1 cellular context compared by ENCODE assay signal in genomic region chr1:12433323-12434053, GRCh38.
TF ChIP-seq lines count a peak whose summit lies in the region.

No MANE protein-coding gene starts in this region.

TF ChIP-seq in HEK293, 187 proteins besides CTCF, POLR2A, EP300 and RAD21 (continued from another document and continues in another):
- TF ChIP-seq BCL6B (tag by site-specific recombination; IDR thresholded peaks at IDR 0.05): no peak
- no peak for TF ChIP-seq ZNF112 (tag by site-specific recombination; IDR thresholded peaks at IDR 0.05)
- peak; percentile 80 for TF ChIP-seq ZXDB (tag by site-specific recombination; IDR thresholded peaks at IDR 0.05)
- TF ChIP-seq ZNF221 (tag by site-specific recombination; IDR thresholded peaks at IDR 0.05; ENCODE audit: borderline replicate concordance): no peak
- no peak for TF ChIP-seq ZNF169 (tag by site-specific recombination; IDR thresholded peaks at IDR 0.05)
- TF ChIP-seq FEZF1 (tag by site-specific recombination; IDR thresholded peaks at IDR 0.05): peak; percentile 68
- TF ChIP-seq ZNF776 (tag by site-specific recombination; IDR thresholded peaks at IDR 0.05; ENCODE audit: borderline replicate concordance): no peak
- no peak for TF ChIP-seq ZNF19 (tag by site-specific recombination; IDR thresholded peaks at IDR 0.05; ENCODE audit: low read depth)
- no peak for TF ChIP-seq ZNF311 (tag by site-specific recombination; IDR thresholded peaks at IDR 0.05; ENCODE audit: borderline replicate concordance)
- no peak for TF ChIP-seq ZNF621 (tag by site-specific recombination; IDR thresholded peaks at IDR 0.05)
- TF ChIP-seq ZNF2 (tag by site-specific recombination; IDR thresholded peaks at IDR 0.05): peak; percentile 70
- peak; percentile 52; the same call in 1 of the 2 replicates for TF ChIP-seq ZNF629 (tag by site-specific recombination; IDR thresholded peaks at IDR 0.05)
- no peak; the same call in 1 of the 2 replicates for TF ChIP-seq ZNF24 (tag by site-specific recombination; IDR thresholded peaks at IDR 0.05)
- no peak for TF ChIP-seq REPIN1 (tag by site-specific recombination; IDR thresholded peaks at IDR 0.05; ENCODE audit: low read depth)
- TF ChIP-seq ZSCAN23 (tag by site-specific recombination; IDR thresholded peaks at IDR 0.05): no peak
- TF ChIP-seq MYNN (tag by site-specific recombination; IDR thresholded peaks at IDR 0.05; ENCODE audit: borderline replicate concordance): peak; percentile 72
- 0 out of 2 replicates have a peak, but pooled peaks have one; percentile 61 for TF ChIP-seq ZNF701 (tag by site-specific recombination; IDR thresholded peaks at IDR 0.05)
- peak; percentile 52; the same call in 1 of the 2 replicates for TF ChIP-seq ZNF324 (tag by site-specific recombination; IDR thresholded peaks at IDR 0.05)
- TF ChIP-seq SETDB1 (IDR thresholded peaks at IDR 0.05; ENCODE audit: insufficient read length, low read length): no peak
- TF ChIP-seq ZNF558 (tag by site-specific recombination; IDR thresholded peaks at IDR 0.05): no peak
- TF ChIP-seq ZNF155 (tag by site-specific recombination; IDR thresholded peaks at IDR 0.05): no peak
- TF ChIP-seq, protein P1, sequence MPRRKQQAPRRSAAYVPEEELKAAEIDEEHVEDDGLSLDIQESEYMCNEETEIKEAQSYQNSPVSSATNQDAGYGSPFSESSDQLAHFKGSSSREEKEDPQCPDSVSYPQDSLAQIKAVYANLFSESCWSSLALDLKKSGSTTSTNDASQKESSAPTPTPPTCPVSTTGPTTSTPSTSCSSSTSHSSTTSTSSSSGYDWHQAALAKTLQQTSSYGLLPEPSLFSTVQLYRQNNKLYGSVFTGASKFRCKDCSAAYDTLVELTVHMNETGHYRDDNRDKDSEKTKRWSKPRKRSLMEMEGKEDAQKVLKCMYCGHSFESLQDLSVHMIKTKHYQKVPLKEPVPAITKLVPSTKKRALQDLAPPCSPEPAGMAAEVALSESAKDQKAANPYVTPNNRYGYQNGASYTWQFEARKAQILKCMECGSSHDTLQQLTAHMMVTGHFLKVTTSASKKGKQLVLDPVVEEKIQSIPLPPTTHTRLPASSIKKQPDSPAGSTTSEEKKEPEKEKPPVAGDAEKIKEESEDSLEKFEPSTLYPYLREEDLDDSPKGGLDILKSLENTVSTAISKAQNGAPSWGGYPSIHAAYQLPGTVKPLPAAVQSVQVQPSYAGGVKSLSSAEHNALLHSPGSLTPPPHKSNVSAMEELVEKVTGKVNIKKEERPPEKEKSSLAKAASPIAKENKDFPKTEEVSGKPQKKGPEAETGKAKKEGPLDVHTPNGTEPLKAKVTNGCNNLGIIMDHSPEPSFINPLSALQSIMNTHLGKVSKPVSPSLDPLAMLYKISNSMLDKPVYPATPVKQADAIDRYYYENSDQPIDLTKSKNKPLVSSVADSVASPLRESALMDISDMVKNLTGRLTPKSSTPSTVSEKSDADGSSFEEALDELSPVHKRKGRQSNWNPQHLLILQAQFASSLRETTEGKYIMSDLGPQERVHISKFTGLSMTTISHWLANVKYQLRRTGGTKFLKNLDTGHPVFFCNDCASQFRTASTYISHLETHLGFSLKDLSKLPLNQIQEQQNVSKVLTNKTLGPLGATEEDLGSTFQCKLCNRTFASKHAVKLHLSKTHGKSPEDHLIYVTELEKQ (tag by site-specific recombination; IDR thresholded peaks at IDR 0.05; ENCODE audit: borderline replicate concordance): peak; percentile 48; the same call in 1 of the 2 replicates
- TF ChIP-seq ZFHX2 (tag by site-specific recombination; conservative IDR thresholded peaks at IDR 0.05): peak; percentile 96
- TF ChIP-seq OSR2 (tag by site-specific recombination; IDR thresholded peaks at IDR 0.05): peak; percentile 11
- no peak for TF ChIP-seq ZNF654 (tag by site-specific recombination; IDR thresholded peaks at IDR 0.05; ENCODE audit: low read depth)
- no peak for TF ChIP-seq ZNF837 (tag by site-specific recombination; IDR thresholded peaks at IDR 0.05)
- no peak for TF ChIP-seq ZNF785 (tag by site-specific recombination; IDR thresholded peaks at IDR 0.05)
- no peak for TF ChIP-seq ZNF510 (tag by site-specific recombination; IDR thresholded peaks at IDR 0.05; ENCODE audit: insufficient replicate concordance)
- no peak; the same call in 1 of the 2 replicates for TF ChIP-seq YY1 (tag by site-specific recombination; IDR thresholded peaks at IDR 0.05)
- TF ChIP-seq ZFP37 (tag by site-specific recombination; IDR thresholded peaks at IDR 0.05): no peak
- TF ChIP-seq, protein P2, sequence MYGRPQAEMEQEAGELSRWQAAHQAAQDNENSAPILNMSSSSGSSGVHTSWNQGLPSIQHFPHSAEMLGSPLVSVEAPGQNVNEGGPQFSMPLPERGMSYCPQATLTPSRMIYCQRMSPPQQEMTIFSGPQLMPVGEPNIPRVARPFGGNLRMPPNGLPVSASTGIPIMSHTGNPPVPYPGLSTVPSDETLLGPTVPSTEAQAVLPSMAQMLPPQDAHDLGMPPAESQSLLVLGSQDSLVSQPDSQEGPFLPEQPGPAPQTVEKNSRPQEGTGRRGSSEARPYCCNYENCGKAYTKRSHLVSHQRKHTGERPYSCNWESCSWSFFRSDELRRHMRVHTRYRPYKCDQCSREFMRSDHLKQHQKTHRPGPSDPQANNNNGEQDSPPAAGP (tag by site-specific recombination; IDR thresholded peaks at IDR 0.05): no peak
- peak; percentile 72 for TF ChIP-seq IKZF3 (tag by site-specific recombination; IDR thresholded peaks at IDR 0.05)
- TF ChIP-seq ZBTB48 (tag by site-specific recombination; IDR thresholded peaks at IDR 0.05): 0 out of 2 replicates have a peak, but pooled peaks have one; percentile 64
- no peak for TF ChIP-seq ZNF132 (tag by site-specific recombination; IDR thresholded peaks at IDR 0.05; ENCODE audit: borderline replicate concordance)
- TF ChIP-seq ZNF600 (tag by site-specific recombination; IDR thresholded peaks at IDR 0.05): peak; percentile 13; the same call in 1 of the 2 replicates
- no peak for TF ChIP-seq ZNF292 (tag by site-specific recombination; IDR thresholded peaks at IDR 0.05; ENCODE audit: borderline replicate concordance, low read depth)
- TF ChIP-seq, protein P3, sequence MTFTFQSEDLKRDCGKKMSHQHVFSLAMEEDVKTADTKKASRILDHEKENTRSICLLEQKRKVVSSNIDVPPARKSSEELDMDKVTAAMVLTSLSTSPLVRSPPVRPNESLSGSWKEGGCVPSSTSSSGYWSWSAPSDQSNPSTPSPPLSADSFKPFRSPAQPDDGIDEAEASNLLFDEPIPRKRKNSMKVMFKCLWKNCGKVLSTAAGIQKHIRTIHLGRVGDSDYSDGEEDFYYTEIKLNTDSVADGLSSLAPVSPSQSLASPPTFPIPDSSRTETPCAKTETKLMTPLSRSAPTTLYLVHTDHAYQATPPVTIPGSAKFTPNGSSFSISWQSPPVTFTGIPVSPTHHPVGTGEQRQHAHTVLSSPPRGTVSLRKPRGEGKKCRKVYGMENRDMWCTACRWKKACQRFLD (tag by site-specific recombination; IDR thresholded peaks at IDR 0.05): no peak
- TF ChIP-seq, protein P4, sequence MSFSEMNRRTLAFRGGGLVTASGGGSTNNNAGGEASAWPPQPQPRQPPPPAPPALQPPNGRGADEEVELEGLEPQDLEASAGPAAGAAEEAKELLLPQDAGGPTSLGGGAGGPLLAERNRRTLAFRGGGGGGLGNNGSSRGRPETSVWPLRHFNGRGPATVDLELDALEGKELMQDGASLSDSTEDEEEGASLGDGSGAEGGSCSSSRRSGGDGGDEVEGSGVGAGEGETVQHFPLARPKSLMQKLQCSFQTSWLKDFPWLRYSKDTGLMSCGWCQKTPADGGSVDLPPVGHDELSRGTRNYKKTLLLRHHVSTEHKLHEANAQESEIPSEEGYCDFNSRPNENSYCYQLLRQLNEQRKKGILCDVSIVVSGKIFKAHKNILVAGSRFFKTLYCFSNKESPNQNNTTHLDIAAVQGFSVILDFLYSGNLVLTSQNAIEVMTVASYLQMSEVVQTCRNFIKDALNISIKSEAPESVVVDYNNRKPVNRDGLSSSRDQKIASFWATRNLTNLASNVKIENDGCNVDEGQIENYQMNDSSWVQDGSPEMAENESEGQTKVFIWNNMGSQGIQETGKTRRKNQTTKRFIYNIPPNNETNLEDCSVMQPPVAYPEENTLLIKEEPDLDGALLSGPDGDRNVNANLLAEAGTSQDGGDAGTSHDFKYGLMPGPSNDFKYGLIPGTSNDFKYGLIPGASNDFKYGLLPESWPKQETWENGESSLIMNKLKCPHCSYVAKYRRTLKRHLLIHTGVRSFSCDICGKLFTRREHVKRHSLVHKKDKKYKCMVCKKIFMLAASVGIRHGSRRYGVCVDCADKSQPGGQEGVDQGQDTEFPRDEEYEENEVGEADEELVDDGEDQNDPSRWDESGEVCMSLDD (tag by site-specific recombination; IDR thresholded peaks at IDR 0.05): no peak
- no peak for TF ChIP-seq ZBTB44 (tag by site-specific recombination; IDR thresholded peaks at IDR 0.05)
- TF ChIP-seq, protein P5, sequence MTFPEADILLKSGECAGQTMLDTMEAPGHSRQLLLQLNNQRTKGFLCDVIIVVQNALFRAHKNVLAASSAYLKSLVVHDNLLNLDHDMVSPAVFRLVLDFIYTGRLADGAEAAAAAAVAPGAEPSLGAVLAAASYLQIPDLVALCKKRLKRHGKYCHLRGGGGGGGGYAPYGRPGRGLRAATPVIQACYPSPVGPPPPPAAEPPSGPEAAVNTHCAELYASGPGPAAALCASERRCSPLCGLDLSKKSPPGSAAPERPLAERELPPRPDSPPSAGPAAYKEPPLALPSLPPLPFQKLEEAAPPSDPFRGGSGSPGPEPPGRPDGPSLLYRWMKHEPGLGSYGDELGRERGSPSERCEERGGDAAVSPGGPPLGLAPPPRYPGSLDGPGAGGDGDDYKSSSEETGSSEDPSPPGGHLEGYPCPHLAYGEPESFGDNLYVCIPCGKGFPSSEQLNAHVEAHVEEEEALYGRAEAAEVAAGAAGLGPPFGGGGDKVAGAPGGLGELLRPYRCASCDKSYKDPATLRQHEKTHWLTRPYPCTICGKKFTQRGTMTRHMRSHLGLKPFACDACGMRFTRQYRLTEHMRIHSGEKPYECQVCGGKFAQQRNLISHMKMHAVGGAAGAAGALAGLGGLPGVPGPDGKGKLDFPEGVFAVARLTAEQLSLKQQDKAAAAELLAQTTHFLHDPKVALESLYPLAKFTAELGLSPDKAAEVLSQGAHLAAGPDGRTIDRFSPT (tag by site-specific recombination; IDR thresholded peaks at IDR 0.05): peak; percentile 41
- TF ChIP-seq ZBTB8A (tag by site-specific recombination; IDR thresholded peaks at IDR 0.05): peak; percentile 53
- peak; percentile 92; the same call in 1 of the 2 replicates for TF ChIP-seq ZSCAN5A (tag by site-specific recombination; IDR thresholded peaks at IDR 0.05)
- TF ChIP-seq, protein P6, sequence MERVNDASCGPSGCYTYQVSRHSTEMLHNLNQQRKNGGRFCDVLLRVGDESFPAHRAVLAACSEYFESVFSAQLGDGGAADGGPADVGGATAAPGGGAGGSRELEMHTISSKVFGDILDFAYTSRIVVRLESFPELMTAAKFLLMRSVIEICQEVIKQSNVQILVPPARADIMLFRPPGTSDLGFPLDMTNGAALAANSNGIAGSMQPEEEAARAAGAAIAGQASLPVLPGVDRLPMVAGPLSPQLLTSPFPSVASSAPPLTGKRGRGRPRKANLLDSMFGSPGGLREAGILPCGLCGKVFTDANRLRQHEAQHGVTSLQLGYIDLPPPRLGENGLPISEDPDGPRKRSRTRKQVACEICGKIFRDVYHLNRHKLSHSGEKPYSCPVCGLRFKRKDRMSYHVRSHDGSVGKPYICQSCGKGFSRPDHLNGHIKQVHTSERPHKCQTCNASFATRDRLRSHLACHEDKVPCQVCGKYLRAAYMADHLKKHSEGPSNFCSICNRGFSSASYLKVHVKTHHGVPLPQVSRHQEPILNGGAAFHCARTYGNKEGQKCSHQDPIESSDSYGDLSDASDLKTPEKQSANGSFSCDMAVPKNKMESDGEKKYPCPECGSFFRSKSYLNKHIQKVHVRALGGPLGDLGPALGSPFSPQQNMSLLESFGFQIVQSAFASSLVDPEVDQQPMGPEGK (tag by site-specific recombination; IDR thresholded peaks at IDR 0.05): peak; percentile 78
- TF ChIP-seq MEIS1 (CRISPR knock-in tag; IDR thresholded peaks at IDR 0.05; ENCODE audit: borderline replicate concordance): no peak
